Comparison of ENCODE assay signal across 8 cellular contexts in the genomic region with DNA sequence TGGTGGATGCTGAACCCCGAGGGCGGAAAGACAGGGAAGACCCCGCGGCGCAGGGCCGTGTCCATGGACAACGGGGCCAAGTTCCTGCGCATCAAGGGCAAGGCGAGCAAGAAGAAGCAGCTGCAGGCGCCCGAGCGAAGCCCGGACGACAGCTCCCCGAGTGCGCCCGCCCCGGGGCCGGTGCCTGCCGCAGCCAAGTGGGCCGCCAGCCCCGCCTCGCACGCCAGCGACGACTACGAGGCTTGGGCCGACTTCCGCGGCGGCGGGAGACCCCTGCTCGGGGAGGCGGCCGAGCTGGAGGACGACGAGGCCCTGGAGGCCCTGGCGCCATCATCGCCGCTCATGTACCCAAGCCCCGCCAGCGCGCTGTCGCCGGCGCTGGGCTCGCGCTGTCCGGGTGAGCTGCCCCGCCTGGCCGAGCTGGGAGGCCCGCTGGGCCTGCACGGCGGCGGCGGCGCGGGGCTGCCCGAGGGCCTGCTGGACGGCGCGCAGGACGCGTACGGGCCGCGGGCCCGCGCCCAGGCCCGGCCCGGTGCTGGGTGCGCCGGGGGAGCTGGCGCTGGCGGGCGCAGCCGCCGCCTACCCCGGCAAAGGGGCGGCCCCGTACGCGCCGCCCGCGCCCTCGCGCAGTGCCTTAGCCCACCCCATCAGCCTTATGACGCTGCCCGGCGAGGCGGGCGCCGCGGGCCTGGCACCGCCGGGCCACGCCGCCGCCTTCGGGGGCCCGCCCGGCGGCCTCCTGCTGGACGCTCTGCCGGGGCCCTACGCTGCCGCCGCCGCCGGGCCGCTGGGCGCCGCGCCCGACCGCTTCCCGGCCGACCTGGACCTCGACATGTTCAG. TPM values are rescaled to one million over a fixed set of nuclear protein-coding genes. Genes with fewer than 3 reads are reported as not detected.
DNase-seq lines count a peak whose midpoint lies in the region; ATAC-seq and TF ChIP-seq lines count a peak whose summit lies in the region.

No MANE protein-coding gene starts in this region.

- TF ChIP-seq CTCF in fibroblast of pulmonary artery (IDR thresholded peaks at IDR 0.05; ENCODE audit: low read length, missing control alignments) (no peak), neural crest cell (conservative IDR thresholded peaks at IDR 0.05) (no peak)

- peak; percentile 71 for DNase-seq in activated CD8-positive, alpha-beta memory T cell treated with anti-CD3 and anti-CD28 coated beads for 24 hours
- no peak for DNase-seq in activated CD8-positive, alpha-beta memory T cell treated with anti-CD3 and anti-CD28 coated beads, Interleukin-2, amount 50 U/mL, for 48 hours
- DNase-seq in activated T-cell treated with anti-CD3 and anti-CD28 coated beads, Interleukin-2, amount 50 U/mL, for 72 hours = peak; percentile 38 to 58
- DNase-seq in fibroblast of pulmonary artery (ENCODE audit: low read depth) (peak; percentile 19), neural crest cell (ENCODE audit: low read depth, low spot score) (no peak)

- peaks cover 64% of the 10 kb centered on the region for H3K27me3 Mint-ChIP-seq in activated T-cell treated with anti-CD3 and anti-CD28 coated beads, Interleukin-2, amount 50 U/mL, for 72 hours (ENCODE audit: low read depth)
- peaks cover 71% of the 10 kb centered on the region for H3K27me3 Mint-ChIP-seq in neural crest cell (ENCODE audit: low read depth)

- H3K4me3 ChIP-seq in fibroblast of pulmonary artery (replicated peaks; ENCODE audit: low read depth, low read length) = peak overlapping the region; percentile 34

- ATAC-seq in activated T-cell treated with anti-CD3 and anti-CD28 coated beads, Interleukin-2, amount 50 U/mL, for 72 hours (replicated peaks in 1 of 2) = peak; percentile 76 to 83
- no peak for ATAC-seq in HG03135 (IDR thresholded peaks at IDR 0.05; ENCODE audit: unreplicated experiment)
- ATAC-seq in GM18858 (IDR thresholded peaks at IDR 0.05; ENCODE audit: unreplicated experiment) = no peak
- no peak for ATAC-seq in GM21515 (IDR thresholded peaks at IDR 0.05; ENCODE audit: unreplicated experiment)

- no peaks in the 10 kb centered on the region for H3K9me3 Mint-ChIP-seq in activated T-cell treated with anti-CD3 and anti-CD28 coated beads, Interleukin-2, amount 50 U/mL, for 72 hours
- H3K9me3 Mint-ChIP-seq in neural crest cell = no peaks in the 10 kb centered on the region

- H3K36me3 Mint-ChIP-seq in activated T-cell treated with anti-CD3 and anti-CD28 coated beads, Interleukin-2, amount 50 U/mL, for 72 hours (ENCODE audit: insufficient read depth in 2 of 2) = no peaks in the 10 kb centered on the region
- no peaks in the 10 kb centered on the region for H3K36me3 Mint-ChIP-seq in neural crest cell (ENCODE audit: low read depth)

- H3K4me1 Mint-ChIP-seq in activated T-cell treated with anti-CD3 and anti-CD28 coated beads, Interleukin-2, amount 50 U/mL, for 72 hours (ENCODE audit: low read depth) = peaks cover 11% of the 10 kb centered on the region
- H3K4me1 Mint-ChIP-seq in neural crest cell = peaks cover 10% of the 10 kb centered on the region

- H3K27ac Mint-ChIP-seq in activated T-cell treated with anti-CD3 and anti-CD28 coated beads, Interleukin-2, amount 50 U/mL, for 72 hours = no peak overlapping the region
- H3K27ac Mint-ChIP-seq in neural crest cell (ENCODE audit: unreplicated experiment) = no peak overlapping the region

- H3K4me3 Mint-ChIP-seq in activated T-cell treated with anti-CD3 and anti-CD28 coated beads, Interleukin-2, amount 50 U/mL, for 72 hours = peak overlapping the region; percentile 73 to 82
- peak overlapping the region; percentile 41 for H3K4me3 Mint-ChIP-seq in neural crest cell

RNA-seq across cellular contexts. Expression of gene FOXO6, which starts 20.7 kb away (rescaled TPM):
- total RNA-seq in activated T-cell treated with anti-CD3 and anti-CD28 coated beads, Interleukin-2, amount 50 U/mL, for 72 hours = under 1 TPM; 0.19 to 0.21 TPM
- total RNA-seq in neural crest cell = 1.2 and 1.4 TPM in 2 replicates

Comparison
In these comparisons a context has a peak if more than half of its experiments do, and no peak if none do; other contexts are left out.
1. DNase-seq: peak in activated CD8-positive, alpha-beta memory T cell treated with anti-CD3 and anti-CD28 coated beads for 24 hours (single experiment), activated T-cell treated with anti-CD3 and anti-CD28 coated beads, Interleukin-2, amount 50 U/mL, for 72 hours (2 of 2) and fibroblast of pulmonary artery (single experiment); none in activated CD8-positive, alpha-beta memory T cell treated with anti-CD3 and anti-CD28 coated beads, Interleukin-2, amount 50 U/mL, for 48 hours (single experiment) and neural crest cell (single experiment).
2. ATAC-seq: peak in activated T-cell treated with anti-CD3 and anti-CD28 coated beads, Interleukin-2, amount 50 U/mL, for 72 hours (2 of 2); none in HG03135 (single experiment), GM18858 (single experiment) and GM21515 (single experiment).